In genomic region chr10:79496896-79497295, GRCh38 we compare ENCODE assay signal across 2 cellular contexts.
TF ChIP-seq lines count a peak whose summit lies in the region.

No MANE protein-coding gene starts in this region.

TF ChIP-seq in HEK293, 187 proteins besides CTCF, POLR2A, EP300 and RAD21:
- TF ChIP-seq ZNF138 (tag by site-specific recombination; IDR thresholded peaks at IDR 0.05; ENCODE audit: borderline replicate concordance) (no peak), PRDM10 (tag by site-specific recombination; IDR thresholded peaks at IDR 0.05) (peak; percentile 32; the same call in 1 of the 2 replicates)

TF ChIP-seq in HepG2, 621 proteins besides CTCF, POLR2A, EP300 and RAD21:
- TF ChIP-seq NBN (conservative IDR thresholded peaks at IDR 0.05): no peak
- TF ChIP-seq PRPF4 (IDR thresholded peaks at IDR 0.05; ENCODE audit: low read depth, low read length, poor library complexity, severe bottlenecking): no peak
- no peak for TF ChIP-seq HNF4G (IDR thresholded peaks at IDR 0.05; ENCODE audit: borderline replicate concordance, low read depth, low read length)
- TF ChIP-seq HNF4G (CRISPR knock-in tag; IDR thresholded peaks at IDR 0.05; ENCODE audit: borderline replicate concordance, low read depth): no peak
- no peak for TF ChIP-seq ZNF550 (CRISPR knock-in tag; IDR thresholded peaks at IDR 0.05; ENCODE audit: borderline replicate concordance)
- no peak for TF ChIP-seq PBX3 (CRISPR knock-in tag; IDR thresholded peaks at IDR 0.05; ENCODE audit: borderline replicate concordance)
- no peak for TF ChIP-seq ZFP36 (IDR thresholded peaks at IDR 0.05; ENCODE audit: borderline replicate concordance, low read depth, low read length, partially characterized antibody)
- no peak for TF ChIP-seq ZSCAN29 (CRISPR knock-in tag; conservative IDR thresholded peaks at IDR 0.05)
- TF ChIP-seq ZFP41 (CRISPR knock-in tag; IDR thresholded peaks at IDR 0.05; ENCODE audit: borderline replicate concordance): no peak
- no peak for TF ChIP-seq DNMT1 (CRISPR knock-in tag; IDR thresholded peaks at IDR 0.05)
- no peak for TF ChIP-seq RELA (CRISPR knock-in tag; IDR thresholded peaks at IDR 0.05)
- TF ChIP-seq ATAD3A (CRISPR knock-in tag; IDR thresholded peaks at IDR 0.05): no peak
- TF ChIP-seq ZC3H4 (CRISPR knock-in tag; IDR thresholded peaks at IDR 0.05; ENCODE audit: borderline replicate concordance): no peak
- TF ChIP-seq FUBP1 (CRISPR knock-in tag; IDR thresholded peaks at IDR 0.05; ENCODE audit: borderline replicate concordance): no peak
